Comparison of ENCODE assay signal across 10 cellular contexts in the genomic region with DNA sequence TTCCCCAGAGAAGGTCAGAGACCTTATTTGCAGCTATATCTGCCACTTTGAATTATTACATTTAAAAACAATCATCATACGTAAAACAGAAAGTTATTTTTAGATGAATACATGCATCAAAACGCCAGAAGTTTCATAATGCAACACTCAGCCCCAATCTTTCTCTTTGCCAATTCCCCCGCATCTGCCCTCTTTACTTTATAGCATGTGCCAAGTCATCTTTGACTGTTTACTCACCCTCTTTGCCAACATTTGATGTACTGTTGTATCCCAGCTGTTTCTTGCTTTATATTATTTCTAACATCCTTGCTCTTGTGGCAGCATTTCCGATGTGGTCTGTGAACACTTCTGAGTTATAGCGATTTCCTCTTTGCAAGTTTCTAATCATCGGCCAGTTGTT.
A peak's percentile ranks its signal among the peaks of the same experiment; 100 is the strongest.
DNase-seq lines count a peak whose midpoint lies in the region; ATAC-seq and TF ChIP-seq lines count a peak whose summit lies in the region.
"Had no signal": no experiment of that assay in that cellular context is flagged by ENCODE, and none has a peak within 500 bp of the region (broad histone marks: within the 10 kb centered on the region; RNA-seq: fewer than 3 reads in every experiment).

No MANE protein-coding gene starts in this region.

- H3K9me3 ChIP-seq in BLaER1 treated with 17β-estradiol and CSF1 and Interleukin-3, amounts not matched to agents 10 nM and 100 nM (replicated peaks in 1 of 11), result peaks cover 0 to 7% (median 0%) of the 10 kb centered on the region in 11 experiments; a peak in 2 of 22 replicates
- H3K9me3 ChIP-seq: right lobe of liver had no signal

- intact Hi-C loops in natural killer cell (cut with micrococcal nuclease), result no loop called here

- H3K4me1 ChIP-seq in BLaER1 treated with 17β-estradiol and CSF1 and Interleukin-3, amounts not matched to agents 10 nM and 100 nM, result peaks cover 38 to 57% (median 46%) of the 10 kb centered on the region in 10 experiments
- H3K4me1 ChIP-seq: right lobe of liver had no signal

- H4K20me1 ChIP-seq in BLaER1 treated with 17β-estradiol and CSF1 and Interleukin-3, amounts not matched to agents 10 nM and 100 nM, result no peaks in the 10 kb centered on the region

- DNase-seq in HFFc6 (peak; percentile 55), amniotic epithelial cell (ENCODE audit: low read depth) (peak; percentile 54), natural killer cell (no peak), dedifferentiated amniotic fluid mesenchymal stem cell (ENCODE audit: extremely low spot score) (no peak), hippocampal formation (lab: John Stamatoyannopoulos, UW) (no peak), NCI-H510A (lab: John Stamatoyannopoulos, UW) (no peak)
- DNase-seq in activated naive CD4-positive, alpha-beta T cell treated with Interleukin-2 at 50 U/mL for 16 hours, result no peak
- DNase-seq: kidney, right lobe of liver had no signal

- no peaks in the 10 kb centered on the region for H3K27me3 ChIP-seq in BLaER1 treated with 17β-estradiol and CSF1 and Interleukin-3, amounts not matched to agents 10 nM and 100 nM
- H3K27me3 ChIP-seq: right lobe of liver had no signal

- H3K27ac Mint-ChIP-seq in HFFc6, result peak overlapping the region; percentile 98
- peak overlapping the region; percentile 57 to 80 for H3K27ac Mint-ChIP-seq in natural killer cell

- H3K9me3 Mint-ChIP-seq in HFFc6 (peaks cover 11% of the 10 kb centered on the region), natural killer cell (no peaks in the 10 kb centered on the region)

- H3K36me3 Mint-ChIP-seq in HFFc6 (ENCODE audit: low read depth) (peaks cover 83% of the 10 kb centered on the region), natural killer cell (peaks cover 6% of the 10 kb centered on the region)

- H3K4me3 Mint-ChIP-seq in HFFc6, result peak overlapping the region; percentile 70
- peak overlapping the region; percentile 79 for H3K4me3 Mint-ChIP-seq in natural killer cell

- H3K4me1 Mint-ChIP-seq in HFFc6 (ENCODE audit: low read depth) (peaks cover 4% of the 10 kb centered on the region), natural killer cell (peaks cover 23 to 26% of the 10 kb centered on the region in 2 donors)

- H3K4me2 ChIP-seq in BLaER1 treated with 17β-estradiol and CSF1 and Interleukin-3, amounts not matched to agents 10 nM and 100 nM, result peak overlapping the region; percentile 60 to 87 (median 79)

- ATAC-seq in natural killer cell, result peak; percentile 12 to 62 (median 30)

- TF ChIP-seq CTCF in HFFc6 (IDR thresholded peaks at IDR 0.05), result no peak
- no peak for TF ChIP-seq CTCF in natural killer cell (IDR thresholded peaks at IDR 0.05)

- H3K36me3 ChIP-seq in BLaER1 treated with 17β-estradiol and CSF1 and Interleukin-3, amounts not matched to agents 10 nM and 100 nM, result peaks cover 7 to 60% (median 40%) of the 10 kb centered on the region in 11 experiments; a peak in 20 of 22 replicates
- H3K36me3 ChIP-seq: right lobe of liver had no signal

- H3K4me3 ChIP-seq in BLaER1 treated with 17β-estradiol and CSF1 and Interleukin-3, amounts not matched to agents 10 nM and 100 nM, result peak overlapping the region in 2 of 10 experiments; percentile 1 to 11; a peak in 4 of 20 replicates
- H3K4me3 ChIP-seq: right lobe of liver had no signal

- peak overlapping the region in 9 of 11 experiments; percentile 66 to 81 (median 76); a peak in 18 of 22 replicates for H3K9ac ChIP-seq in BLaER1 treated with 17β-estradiol and CSF1 and Interleukin-3, amounts not matched to agents 10 nM and 100 nM

- H3K27me3 Mint-ChIP-seq in HFFc6 (ENCODE audit: insufficient read depth) (peaks cover 59% of the 10 kb centered on the region), natural killer cell (ENCODE audit: low read depth in 2 of 2) (no peaks in the 10 kb centered on the region)

- peak overlapping the region; percentile 6 to 98 (median 92); a peak in 21 of 22 replicates for H3K27ac ChIP-seq in BLaER1 treated with 17β-estradiol and CSF1 and Interleukin-3, amounts not matched to agents 10 nM and 100 nM
- H3K27ac ChIP-seq: right lobe of liver had no signal

Comparison
In these comparisons a context has a peak if more than half of its experiments do, and no peak if none do; other contexts are left out.
1. DNase-seq: peak in HFFc6 (single experiment) and amniotic epithelial cell (single experiment); none in natural killer cell (single experiment), activated naive CD4-positive, alpha-beta T cell treated with Interleukin-2 at 50 U/mL for 16 hours (single experiment), dedifferentiated amniotic fluid mesenchymal stem cell (single experiment), hippocampal formation (0 of 2) and NCI-H510A (single experiment).